1 cellular context compared by ENCODE assay signal in the genomic region with DNA sequence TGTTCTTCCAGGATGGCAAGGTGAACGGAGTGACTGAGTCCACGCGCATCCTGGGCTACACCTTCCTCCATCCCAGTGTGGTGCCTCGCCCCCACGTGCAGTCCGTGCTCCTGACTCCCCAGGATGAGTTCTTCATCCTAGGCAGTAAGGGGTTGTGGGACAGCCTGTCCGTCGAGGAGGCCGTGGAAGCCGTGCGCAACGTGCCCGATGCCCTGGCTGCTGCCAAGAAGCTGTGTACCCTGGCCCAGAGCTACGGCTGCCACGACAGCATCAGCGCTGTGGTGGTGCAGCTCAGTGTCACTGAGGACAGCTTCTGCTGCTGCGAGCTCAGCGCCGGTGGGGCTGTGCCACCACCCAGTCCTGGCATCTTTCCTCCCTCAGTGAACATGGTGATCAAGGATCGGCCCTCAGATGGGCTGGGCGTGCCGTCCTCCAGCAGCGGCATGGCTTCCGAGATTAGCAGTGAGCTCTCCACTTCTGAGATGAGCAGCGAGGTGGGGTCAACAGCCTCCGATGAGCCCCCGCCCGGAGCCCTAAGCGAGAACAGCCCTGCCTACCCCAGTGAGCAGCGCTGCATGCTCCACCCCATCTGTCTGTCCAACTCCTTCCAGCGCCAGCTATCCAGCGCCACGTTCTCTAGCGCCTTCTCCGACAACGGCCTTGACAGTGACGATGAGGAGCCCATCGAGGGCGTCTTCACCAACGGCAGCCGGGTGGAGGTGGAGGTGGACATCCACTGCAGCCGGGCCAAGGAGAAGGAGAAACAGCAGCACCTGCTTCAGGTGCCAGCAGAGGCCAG.
TF ChIP-seq lines count a peak whose summit lies in the region.

No MANE protein-coding gene starts in this region.

TF ChIP-seq in H1, 55 proteins besides CTCF, POLR2A, EP300 and RAD21:
- TF ChIP-seq ASH2L (IDR thresholded peaks at IDR 0.05; ENCODE audit: low read length) (no peak), RNF2 (IDR thresholded peaks at IDR 0.05; ENCODE audit: borderline replicate concordance, low read depth, low read length, missing control alignments, poor library complexity, severe bottlenecking) (no peak), SIX5 (IDR thresholded peaks at IDR 0.05; ENCODE audit: low read depth, low read length) (no peak), KDM1A (IDR thresholded peaks at IDR 0.05; ENCODE audit: borderline replicate concordance, low read length) (no peak), SP1 (IDR thresholded peaks at IDR 0.05; ENCODE audit: low read depth, low read length) (no peak), RBBP5 (IDR thresholded peaks at IDR 0.05; ENCODE audit: borderline replicate concordance, low read depth, low read length) (no peak), SIN3A (conservative IDR thresholded peaks at IDR 0.05 in 1 of 2, IDR thresholded peaks at IDR 0.05 in 1 of 2; ENCODE audit: low read depth in 1 of 2, low read length in 2 of 2) (no peak), GABPA (IDR thresholded peaks at IDR 0.05; ENCODE audit: borderline replicate concordance, insufficient read depth, low read length) (no peak), SIRT6 (IDR thresholded peaks at IDR 0.05; ENCODE audit: low read length) (no peak), CBX8 (IDR thresholded peaks at IDR 0.05; ENCODE audit: borderline replicate concordance, low read depth, low read length) (no peak), CHD2 (IDR thresholded peaks at IDR 0.05; ENCODE audit: low read length) (no peak), BACH1 (IDR thresholded peaks at IDR 0.05; ENCODE audit: low read length) (no peak), GTF2F1 (IDR thresholded peaks at IDR 0.05; ENCODE audit: borderline replicate concordance, low read depth, low read length) (no peak), SRF (IDR thresholded peaks at IDR 0.05; ENCODE audit: low read depth, low read length) (no peak), KDM5A (IDR thresholded peaks at IDR 0.05; ENCODE audit: low read length) (no peak)
- TF ChIP-seq, protein P1, sequence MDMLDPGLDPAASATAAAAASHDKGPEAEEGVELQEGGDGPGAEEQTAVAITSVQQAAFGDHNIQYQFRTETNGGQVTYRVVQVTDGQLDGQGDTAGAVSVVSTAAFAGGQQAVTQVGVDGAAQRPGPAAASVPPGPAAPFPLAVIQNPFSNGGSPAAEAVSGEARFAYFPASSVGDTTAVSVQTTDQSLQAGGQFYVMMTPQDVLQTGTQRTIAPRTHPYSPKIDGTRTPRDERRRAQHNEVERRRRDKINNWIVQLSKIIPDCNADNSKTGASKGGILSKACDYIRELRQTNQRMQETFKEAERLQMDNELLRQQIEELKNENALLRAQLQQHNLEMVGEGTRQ (IDR thresholded peaks at IDR 0.05; ENCODE audit: low read length) = no peak
TF ChIP-seq in H1: peak in this region for 0.
